ENCODE assay signal across 9 cellular contexts in genomic region chr5:154368041-154368800, GRCh38.
A peak's percentile ranks its signal among the peaks of the same experiment; 100 is the strongest.
DNase-seq lines count a peak whose midpoint lies in the region; ATAC-seq and TF ChIP-seq lines count a peak whose summit lies in the region.
"Had no signal": no experiment of that assay in that cellular context is flagged by ENCODE, and none has a peak within 500 bp of the region (broad histone marks: within the 10 kb centered on the region; RNA-seq: fewer than 3 reads in every experiment).

No MANE protein-coding gene starts in this region.

- no peaks in the 10 kb centered on the region for H3K36me3 ChIP-seq in right lobe of liver
- H3K36me3 ChIP-seq: BLaER1 had no signal

- 60% methylated on average over 6 of the region's 6 CpGs for WGBS in right lobe of liver (ENCODE audit: insufficient coverage, low coverage, low lambda C conversion rate, missing lambda C conversion rate)

- in situ Hi-C loops in KBM-7 (cut with MboI; ENCODE audit: low pct_unique_long_range_greater_than_20kb, low sequenced_read_pairs) = no loop called here

- H3K27ac ChIP-seq in right lobe of liver = no peak overlapping the region
- H3K27ac ChIP-seq: BLaER1 had no signal

- ATAC-seq in Right ventricle myocardium inferior (peak; percentile 60), right lobe of liver (peak; percentile 50 to 91 (median 67)), HG03571 (IDR thresholded peaks at IDR 0.05; ENCODE audit: unreplicated experiment) (no peak), GM21723 (IDR thresholded peaks at IDR 0.05; ENCODE audit: unreplicated experiment) (no peak)

- no peaks in the 10 kb centered on the region for H3K4me1 ChIP-seq in right lobe of liver

- H3K4me3 ChIP-seq in choroid plexus epithelial cell (ENCODE audit: low read depth, low read length) = no peak overlapping the region
- no peak overlapping the region for H3K4me3 ChIP-seq in right lobe of liver
- H3K4me3 ChIP-seq: BLaER1 had no signal

- no peak for TF ChIP-seq CTCF in choroid plexus epithelial cell (conservative IDR thresholded peaks at IDR 0.05; ENCODE audit: low read depth, low read length)
- no peak for TF ChIP-seq CTCF in right lobe of liver (IDR thresholded peaks at IDR 0.05)

- DNase-seq in Right ventricle myocardium inferior (ENCODE audit: missing footprints) (no peak), cardiac septum (ENCODE audit: low spot score) (no peak), choroid plexus epithelial cell (ENCODE audit: low read depth) (peak; percentile 99), right lobe of liver (no peak), NCI-H510A (lab: John Stamatoyannopoulos, UW) (no peak), KBM-7 (no peak)

- H3K27me3 ChIP-seq in right lobe of liver = no peaks in the 10 kb centered on the region
- H3K27me3 ChIP-seq: BLaER1 had no signal

- no peak for TF ChIP-seq POLR2A in right lobe of liver (IDR thresholded peaks at IDR 0.05)

- intact Hi-C loops in Right ventricle myocardium inferior (cut with DNase I) (no loop called here), cardiac septum (cut with DNase I) (loop anchor here (5.0 kb wide), 1 partner anchor 176 kb away; the partner anchor contains the start of gene GALNT10), right lobe of liver (cut with DNase I) (no loop called here)

- no peaks in the 10 kb centered on the region for H3K9me3 ChIP-seq in right lobe of liver
- H3K9me3 ChIP-seq: BLaER1 had no signal

Comparison
In these comparisons a context has a peak if more than half of its experiments do, and no peak if none do; other contexts are left out.
1. ATAC-seq: peak in Right ventricle myocardium inferior (single experiment) and right lobe of liver (4 of 4); none in HG03571 (single experiment) and GM21723 (single experiment).